In the genomic region with DNA sequence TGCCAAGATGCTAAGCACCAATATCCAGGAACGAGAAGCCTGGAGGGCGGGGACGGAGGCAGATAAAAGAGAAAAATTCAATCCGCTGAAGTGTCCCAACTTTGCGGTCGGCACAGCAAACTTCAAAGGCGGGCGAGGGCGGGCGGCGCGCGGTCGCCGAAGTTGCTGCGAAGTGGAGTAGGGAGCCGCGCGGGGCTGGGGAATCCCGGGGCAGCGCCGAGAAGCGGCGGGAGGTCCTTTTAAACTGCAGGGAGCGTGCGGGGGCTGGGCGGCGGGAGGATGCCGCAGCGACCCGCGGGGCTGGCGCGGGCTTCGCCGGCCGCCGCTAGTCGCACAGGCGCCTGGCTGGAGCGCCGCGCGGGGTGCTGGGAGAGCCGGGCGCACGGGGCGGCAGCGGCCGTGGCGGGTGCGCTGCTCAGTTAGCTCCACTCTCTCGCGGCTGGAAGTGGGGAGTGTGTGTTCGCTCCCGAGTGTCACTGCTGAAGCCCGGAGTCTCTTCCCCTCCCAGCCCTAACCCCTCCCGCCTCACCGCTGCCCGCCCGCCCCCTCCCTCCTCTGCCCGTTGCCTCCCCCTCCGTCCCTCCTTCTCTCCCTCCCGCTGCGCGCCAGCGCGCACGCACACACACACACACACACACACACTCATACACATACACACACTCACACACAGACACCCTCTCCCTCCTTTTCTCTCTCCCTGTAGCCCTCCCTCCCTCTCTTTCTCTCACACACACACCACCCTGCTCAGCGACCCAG, we compare ENCODE assay signal across 9 cellular contexts. TPM values are rescaled to one million over a fixed set of nuclear protein-coding genes. Genes with fewer than 3 reads are reported as not detected.
DNase-seq lines count a peak whose midpoint lies in the region; ATAC-seq and TF ChIP-seq lines count a peak whose summit lies in the region.
"Had no signal": no experiment of that assay in that cellular context is flagged by ENCODE, and none has a peak within 500 bp of the region (broad histone marks: within the 10 kb centered on the region; RNA-seq: fewer than 3 reads in every experiment).

A gene with protein sequence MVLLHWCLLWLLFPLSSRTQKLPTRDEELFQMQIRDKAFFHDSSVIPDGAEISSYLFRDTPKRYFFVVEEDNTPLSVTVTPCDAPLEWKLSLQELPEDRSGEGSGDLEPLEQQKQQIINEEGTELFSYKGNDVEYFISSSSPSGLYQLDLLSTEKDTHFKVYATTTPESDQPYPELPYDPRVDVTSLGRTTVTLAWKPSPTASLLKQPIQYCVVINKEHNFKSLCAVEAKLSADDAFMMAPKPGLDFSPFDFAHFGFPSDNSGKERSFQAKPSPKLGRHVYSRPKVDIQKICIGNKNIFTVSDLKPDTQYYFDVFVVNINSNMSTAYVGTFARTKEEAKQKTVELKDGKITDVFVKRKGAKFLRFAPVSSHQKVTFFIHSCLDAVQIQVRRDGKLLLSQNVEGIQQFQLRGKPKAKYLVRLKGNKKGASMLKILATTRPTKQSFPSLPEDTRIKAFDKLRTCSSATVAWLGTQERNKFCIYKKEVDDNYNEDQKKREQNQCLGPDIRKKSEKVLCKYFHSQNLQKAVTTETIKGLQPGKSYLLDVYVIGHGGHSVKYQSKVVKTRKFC (minus strand): TSS at position 456 of the 756 bp plus-strand sequence. CDS start 26,698 bp downstream, outside the sequence.

- no peak for TF ChIP-seq CTCF in GM12865 (IDR thresholded peaks at IDR 0.05; ENCODE audit: insufficient read depth, low read depth, low read length, missing control alignments)
- TF ChIP-seq CTCF in fibroblast of lung (conservative IDR thresholded peaks at IDR 0.05 in 1 of 2, IDR thresholded peaks at IDR 0.05 in 1 of 2; ENCODE audit: low read depth in 1 of 2, low read length in 2 of 2) = no peak
- no peak for TF ChIP-seq CTCF in thyroid gland (IDR thresholded peaks at IDR 0.05)

- TF ChIP-seq POLR2A in thyroid gland (IDR thresholded peaks at IDR 0.05) = no peak

- peak within 1 kb of the TSS; percentile 43 for H3K9ac ChIP-seq in fibroblast of lung (ENCODE audit: insufficient read depth, low read length)

- no peaks in the 10 kb centered on the region for H3K36me3 Mint-ChIP-seq in naive thymus-derived CD8-positive, alpha-beta T cell

- ATAC-seq in naive thymus-derived CD8-positive, alpha-beta T cell = peak; percentile 66 to 67
- ATAC-seq in GM19452 (IDR thresholded peaks at IDR 0.05; ENCODE audit: unreplicated experiment) (no peak), GM19035 (IDR thresholded peaks at IDR 0.05; ENCODE audit: unreplicated experiment) (no peak)

- H3K36me3 ChIP-seq in fibroblast of lung (ENCODE audit: control insufficient read depth, insufficient read depth, low read length) (no peaks in the 10 kb centered on the region), thyroid gland (no peaks in the 10 kb centered on the region)

- peaks cover 0 to 2% (median 0%) of the 10 kb centered on the region in 9 donors for H3K9me3 Mint-ChIP-seq in naive thymus-derived CD8-positive, alpha-beta T cell

- H3K79me2 ChIP-seq in fibroblast of lung (ENCODE audit: control insufficient read depth, insufficient read depth, low read length) = peaks cover 2% of the 10 kb centered on the region

- H3K27me3 ChIP-seq in fibroblast of lung (ENCODE audit: control insufficient read depth, insufficient read depth, low read length) = no peaks in the 10 kb centered on the region
- no peaks in the 10 kb centered on the region for H3K27me3 ChIP-seq in thyroid gland

- H3K4me3 Mint-ChIP-seq in naive thymus-derived CD8-positive, alpha-beta T cell = peak within 1 kb of the TSS; percentile 83 to 94 (median 89)

- H3K4me1 ChIP-seq in fibroblast of lung (ENCODE audit: control insufficient read depth, extremely low read depth, insufficient read depth, low read length) = peaks cover 3% of the 10 kb centered on the region
- H3K4me1 ChIP-seq in thyroid gland = peaks cover 6 to 12% of the 10 kb centered on the region in 2 donors

- POLR2A ChIA-PET in naive thymus-derived CD8-positive, alpha-beta T cell (lab: Charles Lee) = interaction anchor here (0.6 to 0.7 kb wide), 2 partner anchors 120 to 367 kb away, joined by 3 read pairs; no protein-coding TSS in a partner anchor

- no peaks in the 10 kb centered on the region for H3K9me3 ChIP-seq in fibroblast of lung (ENCODE audit: control insufficient read depth, insufficient read depth, low read depth, low read length)
- no peaks in the 10 kb centered on the region for H3K9me3 ChIP-seq in thyroid gland

- peak within 1 kb of the TSS in 6 of 10 donors; percentile 40 to 83 (median 64) for H3K27ac Mint-ChIP-seq in naive thymus-derived CD8-positive, alpha-beta T cell

- DNase-seq in GM12865 (ENCODE audit: low read depth) (peak; percentile 8), LHCN-M2 (ENCODE audit: low read depth) (peak; percentile 26), activated T-cell treated with anti-CD3 and anti-CD28 coated beads for 4 hours (peak; percentile 23), fibroblast of lung (ENCODE audit: low read depth in 2 of 2) (peak; percentile 50 to 54), thyroid gland (peak; percentile 33 to 37)
- peak in 9 of 10 donors; percentile 11 to 69 (median 46) for DNase-seq in naive thymus-derived CD8-positive, alpha-beta T cell

- no peaks in the 10 kb centered on the region for H4K20me1 ChIP-seq in fibroblast of lung (ENCODE audit: control insufficient read depth, extremely low read depth, insufficient read depth, low read length)

- H3K4me3 ChIP-seq in GM12865 (ENCODE audit: low read depth, low read length) (no peak within 1 kb of the TSS; the same call in 1 of the 2 replicates), fibroblast of lung (replicated peaks in 1 of 4; ENCODE audit: control extremely low read depth in 1 of 4, insufficient read depth in 1 of 4, low read depth in 3 of 4, low read length in 4 of 4) (peak within 1 kb of the TSS; percentile 64 to 74 (median 69)), thyroid gland (replicated peaks in 1 of 3) (peak within 1 kb of the TSS; percentile 41 to 59 (median 42))

- peaks cover 15 to 31% (median 23%) of the 10 kb centered on the region in 4 donors for H3K4me1 Mint-ChIP-seq in naive thymus-derived CD8-positive, alpha-beta T cell

- H3K27ac ChIP-seq in fibroblast of lung (ENCODE audit: insufficient read depth, low read length) (no peak within 1 kb of the TSS), thyroid gland (peak within 1 kb of the TSS in 1 of 3 donors; percentile 49)
- H3K27ac ChIP-seq: VCaP had no signal

- peak within 1 kb of the TSS; percentile 99 for H3K4me2 ChIP-seq in fibroblast of lung (ENCODE audit: extremely low read depth, insufficient read depth, low read length)

- H3K27me3 Mint-ChIP-seq in naive thymus-derived CD8-positive, alpha-beta T cell = peaks cover 6 to 65% (median 29%) of the 10 kb centered on the region in 5 donors

- H2AFZ ChIP-seq in fibroblast of lung (ENCODE audit: low read length) = peak within 1 kb of the TSS; percentile 87

- WGBS in thyroid gland, 2 donors = 0 to 1% methylated on average over 35 to 37 of the region's 70 CpGs

- intact Hi-C loops in thyroid gland (cut with DNase I) = no loop called here

RNA-seq across cellular contexts. Expression of the gene that starts here (rescaled TPM):
- total RNA-seq in LHCN-M2 (2014; rRNA removed) = 0.11 TPM in 1 of 2 replicates, not detected in the other
- polyA plus RNA-seq in LHCN-M2 (2012) = 0.17 TPM
- total RNA-seq in fibroblast of lung = 6.4 and 10.0 TPM in 2 replicates
- 1.8 and 9.6 TPM in 2 replicates for polyA plus RNA-seq in fibroblast of lung
- polyA plus RNA-seq in fibroblast of lung (2012) = 1.6 and 8.1 TPM in 2 replicates
- 1.7 and 6.6 TPM in 2 replicates for polyA minus RNA-seq in fibroblast of lung (ENCODE audit: low replicate concordance)
- total RNA-seq in naive thymus-derived CD8-positive, alpha-beta T cell = not detected
- not detected for polyA plus RNA-seq in naive thymus-derived CD8-positive, alpha-beta T cell
- total RNA-seq in thyroid gland = 1 to 10 TPM; 2.7 to 7.7 (median 4.0) TPM

Comparison
In these comparisons a context has a peak if more than half of its experiments do, and no peak if none do; other contexts are left out.
1. Peak in DNase-seq in LHCN-M2; RNA of the gene not detected or under 1 TPM.
2. Peak in DNase-seq and ATAC-seq in naive thymus-derived CD8-positive, alpha-beta T cell; RNA of the gene not detected or under 1 TPM.